Comparison of ENCODE assay signal across 17 cellular contexts in the genomic region with DNA sequence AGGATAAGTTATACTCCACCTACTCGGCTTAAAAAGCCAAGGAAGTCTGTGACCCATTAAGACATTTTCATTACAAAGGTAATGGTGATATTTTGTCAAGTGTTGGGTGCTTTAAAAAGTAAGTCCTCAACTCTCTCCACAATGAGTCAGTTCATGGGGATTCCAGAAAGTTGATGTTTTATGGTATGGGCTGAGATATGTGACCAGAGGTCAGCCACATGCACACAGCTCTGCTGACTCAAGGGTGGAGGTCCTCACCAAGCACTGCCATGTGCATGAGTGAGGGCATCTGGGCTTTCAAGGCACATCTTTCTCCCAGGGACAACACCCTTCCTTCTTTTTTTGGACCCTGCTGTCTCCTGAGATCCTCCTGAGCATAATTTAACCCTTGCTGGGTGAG.
DNase-seq lines count a peak whose midpoint lies in the region; ATAC-seq and TF ChIP-seq lines count a peak whose summit lies in the region.
"Had no signal": no experiment of that assay in that cellular context is flagged by ENCODE, and none has a peak within 500 bp of the region (broad histone marks: within the 10 kb centered on the region; RNA-seq: fewer than 3 reads in every experiment).

No MANE protein-coding gene starts in this region.

- no peak for TF ChIP-seq CTCF in SK-N-SH (IDR thresholded peaks at IDR 0.05)
- no peak for TF ChIP-seq CTCF in fibroblast of villous mesenchyme (IDR thresholded peaks at IDR 0.05; ENCODE audit: insufficient read depth, low read depth, low read length)
- no peak for TF ChIP-seq CTCF in uterus (IDR thresholded peaks at IDR 0.05)

- intact Hi-C loops in uterus (cut with DNase I; ENCODE audit: low total_unique reads): no loop called here

- TF ChIP-seq POLR2A in uterus (IDR thresholded peaks at IDR 0.05): no peak

- no peaks in the 10 kb centered on the region for H3K9me2 ChIP-seq in SK-N-SH

- H3K4me1 ChIP-seq in SK-N-SH (ENCODE audit: control insufficient read depth in 1 of 2, insufficient read depth in 2 of 2, low read depth in 1 of 2, low read length in 1 of 2) (peaks cover 14 to 38% of the 10 kb centered on the region in 2 experiments), uterus (peaks cover 4 to 9% of the 10 kb centered on the region in 2 donors)

- H4K20me1 ChIP-seq in SK-N-SH (ENCODE audit: insufficient read depth): no peaks in the 10 kb centered on the region

- H3K36me3 ChIP-seq in SK-N-SH (replicated peaks in 1 of 2; ENCODE audit: control insufficient read depth in 1 of 2, insufficient read depth in 2 of 2, low read length in 1 of 2): no peaks in the 10 kb centered on the region
- H3K36me3 ChIP-seq in uterus: no peaks in the 10 kb centered on the region
- H3K36me3 ChIP-seq: pancreas, SJSA1, transverse colon had no signal

- H3K9me3 ChIP-seq in SK-N-SH (no peaks in the 10 kb centered on the region), uterus (no peaks in the 10 kb centered on the region)
- H3K9me3 ChIP-seq: pancreas, SJSA1, transverse colon had no signal

- H2AFZ ChIP-seq in SK-N-SH (ENCODE audit: low read depth): no peak overlapping the region

- H3K4me2 ChIP-seq in SK-N-SH: no peak overlapping the region

- CTCF ChIA-PET in SK-N-SH (lab: Yijun Ruan, JAX): interaction anchor here (1.1 kb wide), 1 partner anchor 234 kb away, joined by 3 read pairs; no protein-coding TSS in a partner anchor

- H3K9ac ChIP-seq in SK-N-SH: no peak overlapping the region

- H3K27me3 ChIP-seq in SK-N-SH (ENCODE audit: insufficient read depth) (no peaks in the 10 kb centered on the region), uterus (no peaks in the 10 kb centered on the region)
- H3K27me3 ChIP-seq: pancreas, SJSA1, transverse colon had no signal

- H3F3A ChIP-seq in SK-N-SH (replicated peaks; ENCODE audit: insufficient read depth): peaks cover 50% of the 10 kb centered on the region

- WGBS in SK-N-SH (ENCODE audit: low lambda C conversion rate): 57% methylated on average over 1 of the region's 1 CpG

- H3K4me3 ChIP-seq in SK-N-SH (ENCODE audit: low read depth in 2 of 2, low read length in 1 of 2) (no peak overlapping the region), fibroblast of villous mesenchyme (ENCODE audit: low read depth, low read length) (no peak overlapping the region), uterus (no peak overlapping the region)
- H3K4me3 ChIP-seq: pancreas, SJSA1, transverse colon had no signal

- no peak for TF ChIP-seq RAD21 in SK-N-SH (IDR thresholded peaks at IDR 0.05; ENCODE audit: low read length)

- POLR2A ChIA-PET in SK-N-SH (lab: Yijun Ruan, JAX): no interaction called here

- DNase-seq in SK-N-SH (no peak), RPMI7951 (ENCODE audit: low read depth) (peak; percentile 86), fibroblast of villous mesenchyme (ENCODE audit: low read depth) (peak; percentile 85), uterus (no peak)
- DNase-seq: activated CD4-positive, alpha-beta T cell treated with anti-CD3 and anti-CD28 coated beads, Interleukin-2, amount 10 ng/mL, durations not matched to agents 7 days and 5 days; activated T-cell treated with anti-CD3 and anti-CD28 coated beads, Interleukin-2, amount 50 U/mL, for 48 hours; CD8-positive, alpha-beta memory T cell; DND-41; GOT3; pancreas; transverse colon had no signal

- ATAC-seq in SK-N-SH treated with all-trans-retinoic acid at 6 μM for 48 hours (no peak), GM21528 (IDR thresholded peaks at IDR 0.05; ENCODE audit: low FRiP score, unreplicated experiment) (no peak), HG02870 (IDR thresholded peaks at IDR 0.05; ENCODE audit: unreplicated experiment) (no peak), GM21515 (IDR thresholded peaks at IDR 0.05; ENCODE audit: unreplicated experiment) (no peak)
- ATAC-seq: pancreas had no signal

- H3K27ac ChIP-seq in SK-N-SH (ENCODE audit: low read depth in 2 of 2, low read length in 1 of 2) (peak overlapping the region in 1 of 2 experiments; percentile 98; a peak in 2 of 4 replicates), uterus (peak overlapping the region; percentile 82 to 86)
- H3K27ac ChIP-seq: 22Rv1, pancreas, SJSA1, transverse colon had no signal

- no peaks in the 10 kb centered on the region for H3K79me2 ChIP-seq in SK-N-SH (ENCODE audit: insufficient read depth)

- peak in 1 of 2 experiments; percentile 74; a peak in 1 of 4 replicates for TF ChIP-seq EP300 in SK-N-SH (IDR thresholded peaks at IDR 0.05; ENCODE audit: borderline replicate concordance in 1 of 2, low read depth in 1 of 2, low read length in 1 of 2)

TF ChIP-seq in SK-N-SH, 30 proteins besides CTCF, POLR2A, EP300 and RAD21:
- TF ChIP-seq TCF12 (IDR thresholded peaks at IDR 0.05) (peak; percentile 76), JUND (IDR thresholded peaks at IDR 0.05) (peak; percentile 47; the same call in 1 of the 2 replicates), CHD2 (IDR thresholded peaks at IDR 0.05; ENCODE audit: low read length, partially characterized antibody) (no peak), RXRA (IDR thresholded peaks at IDR 0.05; ENCODE audit: borderline replicate concordance, low read depth) (peak; percentile 73; the same call in 1 of the 2 replicates), FOSL2 (IDR thresholded peaks at IDR 0.05; ENCODE audit: borderline replicate concordance, low read depth) (peak; percentile 54; the same call in 1 of the 2 replicates), NFIC (IDR thresholded peaks at IDR 0.05; ENCODE audit: borderline replicate concordance) (peak; percentile 10; the same call in 1 of the 2 replicates)
- TF ChIP-seq, protein P1, sequence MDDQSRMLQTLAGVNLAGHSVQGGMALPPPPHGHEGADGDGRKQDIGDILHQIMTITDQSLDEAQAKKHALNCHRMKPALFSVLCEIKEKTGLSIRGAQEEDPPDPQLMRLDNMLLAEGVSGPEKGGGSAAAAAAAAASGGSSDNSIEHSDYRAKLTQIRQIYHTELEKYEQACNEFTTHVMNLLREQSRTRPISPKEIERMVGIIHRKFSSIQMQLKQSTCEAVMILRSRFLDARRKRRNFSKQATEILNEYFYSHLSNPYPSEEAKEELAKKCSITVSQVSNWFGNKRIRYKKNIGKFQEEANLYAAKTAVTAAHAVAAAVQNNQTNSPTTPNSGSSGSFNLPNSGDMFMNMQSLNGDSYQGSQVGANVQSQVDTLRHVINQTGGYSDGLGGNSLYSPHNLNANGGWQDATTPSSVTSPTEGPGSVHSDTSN (IDR thresholded peaks at IDR 0.05): peak; percentile 63
- TF ChIP-seq, protein P2, sequence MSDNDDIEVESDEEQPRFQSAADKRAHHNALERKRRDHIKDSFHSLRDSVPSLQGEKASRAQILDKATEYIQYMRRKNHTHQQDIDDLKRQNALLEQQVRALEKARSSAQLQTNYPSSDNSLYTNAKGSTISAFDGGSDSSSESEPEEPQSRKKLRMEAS (IDR thresholded peaks at IDR 0.05; ENCODE audit: low read depth): peak; percentile 75
- TF ChIP-seq, protein P3, sequence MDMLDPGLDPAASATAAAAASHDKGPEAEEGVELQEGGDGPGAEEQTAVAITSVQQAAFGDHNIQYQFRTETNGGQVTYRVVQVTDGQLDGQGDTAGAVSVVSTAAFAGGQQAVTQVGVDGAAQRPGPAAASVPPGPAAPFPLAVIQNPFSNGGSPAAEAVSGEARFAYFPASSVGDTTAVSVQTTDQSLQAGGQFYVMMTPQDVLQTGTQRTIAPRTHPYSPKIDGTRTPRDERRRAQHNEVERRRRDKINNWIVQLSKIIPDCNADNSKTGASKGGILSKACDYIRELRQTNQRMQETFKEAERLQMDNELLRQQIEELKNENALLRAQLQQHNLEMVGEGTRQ (IDR thresholded peaks at IDR 0.05; ENCODE audit: borderline replicate concordance, low read depth, low read length): no peak

TF ChIP-seq in SK-N-SH treated with all-trans-retinoic acid at 6 μM for 48 hours, 23 proteins besides CTCF, POLR2A, EP300 and RAD21 (continues in another document):
- TF ChIP-seq TCF4 (CRISPR knock-in tag; IDR thresholded peaks at IDR 0.05; ENCODE audit: borderline replicate concordance): no peak
- no peak for TF ChIP-seq ZFP30 (CRISPR knock-in tag; IDR thresholded peaks at IDR 0.05)
- no peak for TF ChIP-seq PPARA (CRISPR knock-in tag; IDR thresholded peaks at IDR 0.05; ENCODE audit: borderline replicate concordance)
- TF ChIP-seq, protein P4, sequence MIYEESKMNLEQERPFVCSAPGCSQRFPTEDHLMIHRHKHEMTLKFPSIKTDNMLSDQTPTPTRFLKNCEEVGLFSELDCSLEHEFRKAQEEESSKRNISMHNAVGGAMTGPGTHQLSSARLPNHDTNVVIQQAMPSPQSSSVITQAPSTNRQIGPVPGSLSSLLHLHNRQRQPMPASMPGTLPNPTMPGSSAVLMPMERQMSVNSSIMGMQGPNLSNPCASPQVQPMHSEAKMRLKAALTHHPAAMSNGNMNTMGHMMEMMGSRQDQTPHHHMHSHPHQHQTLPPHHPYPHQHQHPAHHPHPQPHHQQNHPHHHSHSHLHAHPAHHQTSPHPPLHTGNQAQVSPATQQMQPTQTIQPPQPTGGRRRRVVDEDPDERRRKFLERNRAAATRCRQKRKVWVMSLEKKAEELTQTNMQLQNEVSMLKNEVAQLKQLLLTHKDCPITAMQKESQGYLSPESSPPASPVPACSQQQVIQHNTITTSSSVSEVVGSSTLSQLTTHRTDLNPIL (CRISPR knock-in tag; IDR thresholded peaks at IDR 0.05; ENCODE audit: low read depth): no peak
- no peak for TF ChIP-seq ZNF565 (CRISPR knock-in tag; conservative IDR thresholded peaks at IDR 0.05; ENCODE audit: low read depth)
- no peak for TF ChIP-seq RARB (CRISPR knock-in tag; IDR thresholded peaks at IDR 0.05)
- no peak for TF ChIP-seq ZFP3 (CRISPR knock-in tag; IDR thresholded peaks at IDR 0.05)
- TF ChIP-seq, protein P5, sequence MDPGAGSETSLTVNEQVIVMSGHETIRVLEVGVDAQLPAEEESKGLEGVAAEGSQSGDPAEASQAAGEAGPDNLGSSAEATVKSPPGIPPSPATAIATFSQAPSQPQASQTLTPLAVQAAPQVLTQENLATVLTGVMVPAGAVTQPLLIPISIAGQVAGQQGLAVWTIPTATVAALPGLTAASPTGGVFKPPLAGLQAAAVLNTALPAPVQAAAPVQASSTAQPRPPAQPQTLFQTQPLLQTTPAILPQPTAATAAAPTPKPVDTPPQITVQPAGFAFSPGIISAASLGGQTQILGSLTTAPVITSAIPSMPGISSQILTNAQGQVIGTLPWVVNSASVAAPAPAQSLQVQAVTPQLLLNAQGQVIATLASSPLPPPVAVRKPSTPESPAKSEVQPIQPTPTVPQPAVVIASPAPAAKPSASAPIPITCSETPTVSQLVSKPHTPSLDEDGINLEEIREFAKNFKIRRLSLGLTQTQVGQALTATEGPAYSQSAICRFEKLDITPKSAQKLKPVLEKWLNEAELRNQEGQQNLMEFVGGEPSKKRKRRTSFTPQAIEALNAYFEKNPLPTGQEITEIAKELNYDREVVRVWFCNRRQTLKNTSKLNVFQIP (CRISPR knock-in tag; IDR thresholded peaks at IDR 0.05; ENCODE audit: borderline replicate concordance, low read depth): no peak
- TF ChIP-seq BACH2 (CRISPR knock-in tag; IDR thresholded peaks at IDR 0.05; ENCODE audit: borderline replicate concordance): no peak
- no peak for TF ChIP-seq TOX (CRISPR knock-in tag; IDR thresholded peaks at IDR 0.05; ENCODE audit: borderline replicate concordance)
- no peak for TF ChIP-seq ZNF70 (CRISPR knock-in tag; IDR thresholded peaks at IDR 0.05)
- no peak for TF ChIP-seq SNAI2 (CRISPR knock-in tag; IDR thresholded peaks at IDR 0.05)
- no peak for TF ChIP-seq ESRRG (CRISPR knock-in tag; IDR thresholded peaks at IDR 0.05)
- TF ChIP-seq OSR1 (CRISPR knock-in tag; IDR thresholded peaks at IDR 0.05): no peak

Comparison
In these comparisons a context has a peak if more than half of its experiments do, and no peak if none do; other contexts are left out.
1. DNase-seq: peak in RPMI7951 (single experiment) and fibroblast of villous mesenchyme (single experiment); none in SK-N-SH (single experiment) and uterus (0 of 2).